Comparison of ENCODE assay signal across 8 cellular contexts in genomic region chr5:43120720-43121564, GRCh38. TPM values are rescaled to one million over a fixed set of nuclear protein-coding genes. Genes with fewer than 3 reads are reported as not detected.
DNase-seq lines count a peak whose midpoint lies in the region; ATAC-seq and TF ChIP-seq lines count a peak whose summit lies in the region.

A gene with protein sequence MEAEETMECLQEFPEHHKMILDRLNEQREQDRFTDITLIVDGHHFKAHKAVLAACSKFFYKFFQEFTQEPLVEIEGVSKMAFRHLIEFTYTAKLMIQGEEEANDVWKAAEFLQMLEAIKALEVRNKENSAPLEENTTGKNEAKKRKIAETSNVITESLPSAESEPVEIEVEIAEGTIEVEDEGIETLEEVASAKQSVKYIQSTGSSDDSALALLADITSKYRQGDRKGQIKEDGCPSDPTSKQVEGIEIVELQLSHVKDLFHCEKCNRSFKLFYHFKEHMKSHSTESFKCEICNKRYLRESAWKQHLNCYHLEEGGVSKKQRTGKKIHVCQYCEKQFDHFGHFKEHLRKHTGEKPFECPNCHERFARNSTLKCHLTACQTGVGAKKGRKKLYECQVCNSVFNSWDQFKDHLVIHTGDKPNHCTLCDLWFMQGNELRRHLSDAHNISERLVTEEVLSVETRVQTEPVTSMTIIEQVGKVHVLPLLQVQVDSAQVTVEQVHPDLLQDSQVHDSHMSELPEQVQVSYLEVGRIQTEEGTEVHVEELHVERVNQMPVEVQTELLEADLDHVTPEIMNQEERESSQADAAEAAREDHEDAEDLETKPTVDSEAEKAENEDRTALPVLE (plus strand): TSS chr5:43120914. CDS start chr5:43122054, 1,140 bp downstream.

- TF ChIP-seq CTCF in AG04449 (IDR thresholded peaks at IDR 0.05; ENCODE audit: insufficient read depth, low read length, missing control alignments) (no peak), WTC11 (IDR thresholded peaks at IDR 0.05) (no peak), cardiac fibroblast (IDR thresholded peaks at IDR 0.05; ENCODE audit: low read depth, low read length) (no peak), spleen (IDR thresholded peaks at IDR 0.05 in 8 of 11, conservative IDR thresholded peaks at IDR 0.05 in 3 of 11) (peak in 6 of 11 experiments; percentile 8 to 56 (median 22))

- WGBS in spleen, 5 donors: 0 to 1% (median 0%) methylated on average over 48 to 83 of the region's 83 CpGs

- peak within 1 kb of the TSS; percentile 96 to 100 (median 98) for H3K27ac ChIP-seq in spleen

- H3K9me3 ChIP-seq in spleen: no peaks in the 10 kb centered on the region

- DNase-seq in AG04449 (ENCODE audit: low read depth, low spot score): peak; percentile 78
- DNase-seq in NCI-H2227 treated with DMSO at 0.1 percent for 48 hours (lab: John Stamatoyannopoulos, UW): peak; percentile 99
- DNase-seq in WTC11 (ENCODE audit: low spot score): peak; percentile 91
- DNase-seq in cardiac fibroblast (ENCODE audit: low read depth in 2 of 2): peak; percentile 96 to 98
- DNase-seq in immature natural killer cell: peak; percentile 97 to 98 (median 97)
- peak; percentile 100 for DNase-seq in spleen

- peaks cover 22 to 50% (median 41%) of the 10 kb centered on the region in 6 donors for H3K4me1 ChIP-seq in spleen

- H3K36me3 Mint-ChIP-seq in WTC11 (peaks cover 30% of the 10 kb centered on the region), immature natural killer cell (peaks cover 7 to 13% (median 12%) of the 10 kb centered on the region in 3 donors)

- H3K4me3 ChIP-seq in AG04449 (ENCODE audit: low read depth, low read length) (peak within 1 kb of the TSS; percentile 79), cardiac fibroblast (replicated peaks in 1 of 2; ENCODE audit: low read depth in 2 of 2, low read length in 2 of 2) (peak within 1 kb of the TSS; percentile 84 to 87), spleen (peak within 1 kb of the TSS; percentile 55 to 86 (median 70))

- H3K9me3 Mint-ChIP-seq in WTC11 (no peaks in the 10 kb centered on the region), immature natural killer cell (no peaks in the 10 kb centered on the region)

- no peaks in the 10 kb centered on the region for H3K27me3 Mint-ChIP-seq in WTC11 (ENCODE audit: low read depth)
- H3K27me3 Mint-ChIP-seq in immature natural killer cell (ENCODE audit: low read depth in 3 of 3): peaks cover 3 to 19% (median 5%) of the 10 kb centered on the region in 3 donors

- peak within 1 kb of the TSS; percentile 98 for H3K4me3 Mint-ChIP-seq in WTC11
- H3K4me3 Mint-ChIP-seq in immature natural killer cell: peak within 1 kb of the TSS; percentile 93 to 98 (median 95)

- H3K4me1 Mint-ChIP-seq in WTC11: peaks cover 13% of the 10 kb centered on the region
- peaks cover 38 to 40% of the 10 kb centered on the region in 2 donors for H3K4me1 Mint-ChIP-seq in immature natural killer cell

- peak in 2 of 3 donors; percentile 10 to 40 for TF ChIP-seq POLR2A in spleen (IDR thresholded peaks at IDR 0.05)

- peak within 1 kb of the TSS; percentile 97 for H3K27ac Mint-ChIP-seq in WTC11
- peak within 1 kb of the TSS; percentile 97 to 99 (median 98) for H3K27ac Mint-ChIP-seq in immature natural killer cell

- H3K36me3 ChIP-seq in spleen: peaks cover 0 to 30% (median 7%) of the 10 kb centered on the region in 6 donors

- H3K27me3 ChIP-seq in spleen (replicated peaks in 1 of 7): no peaks in the 10 kb centered on the region

- ATAC-seq in GM18907 (IDR thresholded peaks at IDR 0.05; ENCODE audit: unreplicated experiment): peak; percentile 96
- ATAC-seq in HG03159 (IDR thresholded peaks at IDR 0.05; ENCODE audit: unreplicated experiment): peak; percentile 94
- peak; percentile 91 for ATAC-seq in WTC11

- POLR2A ChIA-PET in AG04449 (lab: Yijun Ruan, JAX): interaction anchor here (0.5 to 1.7 kb wide), 12 partner anchors 8 to 363 kb away, joined by 3 to 8 read pairs (median 4); partner anchors contain the start of genes HMGCS1 and TMEM267
- POLR2A ChIA-PET in WTC11 (lab: Charles Lee): interaction anchor here (0.5 to 2.2 kb wide), 15 partner anchors 9 to 394 kb away, joined by 3 to 17 read pairs (median 4); partner anchors contain the start of genes C5orf34, HMGCS1, NIM1K and TMEM267

- CTCF ChIA-PET in AG04449 (lab: Yijun Ruan, JAX) (interaction anchor here (0.7 to 7.8 kb wide), 8 partner anchors 9 to 363 kb away, joined by 3 to 138 read pairs (median 4); partner anchors contain the start of genes HMGCS1 and TMEM267), WTC11 (lab: Charles Lee) (interaction anchor here (0.6 to 2.6 kb wide), 23 partner anchors 9 to 480 kb away, joined by 3 to 20 read pairs (median 4); partner anchors contain the start of genes HMGCS1, NIM1K and TMEM267)

- intact Hi-C loops in spleen (cut with DNase I; ENCODE audit: low total_unique reads): loop anchor here (10.0 kb wide), 1 partner anchor 194 kb away; the partner anchor contains the start of gene HMGCS1

TF ChIP-seq in WTC11, 78 proteins besides CTCF, POLR2A, EP300 and RAD21 (continues in another document):
- TF ChIP-seq PRRX2 (CRISPR knock-in tag; IDR thresholded peaks at IDR 0.05) (no peak), ZBTB21 (CRISPR knock-in tag; IDR thresholded peaks at IDR 0.05; ENCODE audit: borderline replicate concordance) (peak; percentile 66; the same call in 1 of the 2 replicates), AFF4 (CRISPR knock-in tag; IDR thresholded peaks at IDR 0.05; ENCODE audit: borderline replicate concordance) (peak; percentile 80; the same call in 1 of the 2 replicates), EMX1 (CRISPR knock-in tag; IDR thresholded peaks at IDR 0.05) (no peak), ZNF121 (CRISPR knock-in tag; IDR thresholded peaks at IDR 0.05) (peak; percentile 30; the same call in 1 of the 2 replicates), CREM (CRISPR knock-in tag; IDR thresholded peaks at IDR 0.05) (peak; percentile 75), TEAD1 (CRISPR knock-in tag; IDR thresholded peaks at IDR 0.05) (peak; percentile 75; the same call in 1 of the 2 replicates), E2F5 (CRISPR knock-in tag; IDR thresholded peaks at IDR 0.05) (peak; percentile 92), ZNF671 (CRISPR knock-in tag; IDR thresholded peaks at IDR 0.05) (no peak), CREB1 (CRISPR knock-in tag; IDR thresholded peaks at IDR 0.05) (peak; percentile 82), CBFB (CRISPR knock-in tag; IDR thresholded peaks at IDR 0.05; ENCODE audit: low read depth) (0 out of 2 replicates have a peak, but pooled peaks have one; percentile 32), NFYB (CRISPR knock-in tag; conservative IDR thresholded peaks at IDR 0.05; ENCODE audit: low read depth) (no peak)
- TF ChIP-seq, protein P1, sequence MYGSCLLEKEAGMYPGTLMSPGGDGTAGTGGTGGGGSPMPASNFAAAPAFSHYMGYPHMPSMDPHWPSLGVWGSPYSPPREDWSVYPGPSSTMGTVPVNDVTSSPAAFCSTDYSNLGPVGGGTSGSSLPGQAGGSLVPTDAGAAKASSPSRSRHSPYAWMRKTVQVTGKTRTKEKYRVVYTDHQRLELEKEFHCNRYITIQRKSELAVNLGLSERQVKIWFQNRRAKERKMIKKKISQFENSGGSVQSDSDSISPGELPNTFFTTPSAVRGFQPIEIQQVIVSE (CRISPR knock-in tag; IDR thresholded peaks at IDR 0.05; ENCODE audit: borderline replicate concordance): no peak

RNA-seq across cellular contexts. Expression of the gene that starts here (rescaled TPM):
- total RNA-seq in WTC11 (2021) (34.7 to 37.2 TPM (median 36.0 TPM) in 3 replicates), spleen (10 to 100 TPM; 35.9 to 52.0 (median 44.6) TPM)
- polyA plus RNA-seq in immature natural killer cell (10 to 100 TPM; 30.3 to 49.6 (median 33.8) TPM), spleen (10 to 100 TPM; 29.7 to 42.6 (median 35.0) TPM)

Comparison
In these comparisons a context has a peak if more than half of its experiments do, and no peak if none do; other contexts are left out.
1. Peak in every context shown above with its lines: DNase-seq, ATAC-seq, H3K4me3 ChIP-seq and H3K27ac ChIP-seq.
2. CTCF ChIP-seq: peak in spleen (6 of 11); none in AG04449 (single experiment), WTC11 (single experiment) and cardiac fibroblast (single experiment).